ENCODE assay signal across 9 cellular contexts in the genomic region with DNA sequence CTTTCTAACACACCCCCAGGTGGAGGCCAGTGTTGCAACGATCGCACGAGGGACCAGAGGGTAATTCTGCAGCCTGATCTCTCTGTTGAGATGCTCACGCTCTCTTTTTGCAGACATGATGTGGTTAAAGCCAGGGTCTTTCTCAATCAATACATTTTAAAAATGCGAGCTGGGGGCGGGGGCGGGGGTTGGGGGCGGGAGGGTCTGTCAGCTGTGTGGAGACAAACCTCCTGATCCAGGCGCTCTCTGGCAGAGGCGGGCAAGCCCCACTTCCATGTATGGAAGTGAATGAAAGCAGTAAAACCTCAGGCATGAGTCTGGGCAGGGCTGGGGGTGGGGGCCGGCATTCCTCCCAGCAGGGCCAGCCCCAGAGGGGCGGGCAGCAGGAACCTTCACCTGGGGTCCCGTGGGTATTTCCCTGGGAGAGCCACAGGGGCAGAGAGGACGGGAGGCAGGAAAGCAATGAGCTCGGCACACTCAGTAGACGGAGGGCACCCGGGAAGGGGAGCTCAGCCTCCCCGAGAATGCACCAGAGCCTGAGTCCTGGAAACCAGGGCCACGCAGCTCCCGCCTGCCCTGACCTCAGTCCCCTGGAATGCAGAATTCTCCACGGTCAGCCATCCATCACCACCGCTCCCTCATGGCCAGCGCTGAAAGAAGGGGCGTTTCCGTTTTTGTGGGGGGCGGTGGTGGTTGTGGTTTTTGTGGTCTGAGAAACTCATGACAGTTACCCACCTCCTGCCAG. TPM values are rescaled to one million over a fixed set of nuclear protein-coding genes. Genes with fewer than 3 reads are reported as not detected.
A peak's percentile ranks its signal among the peaks of the same experiment; 100 is the strongest.
DNase-seq lines count a peak whose midpoint lies in the region; ATAC-seq and TF ChIP-seq lines count a peak whose summit lies in the region.
"Had no signal": no experiment of that assay in that cellular context is flagged by ENCODE, and none has a peak within 500 bp of the region (broad histone marks: within the 10 kb centered on the region; RNA-seq: fewer than 3 reads in every experiment).

No MANE protein-coding gene starts in this region.

- H3K27me3 ChIP-seq in body of pancreas (no peaks in the 10 kb centered on the region), aorta (ENCODE audit: control insufficient read depth in 1 of 2, insufficient read depth in 2 of 2, low read length in 1 of 2) (no peaks in the 10 kb centered on the region)

- H3K27ac ChIP-seq in body of pancreas (peak overlapping the region; percentile 25 to 75 (median 48)), aorta (ENCODE audit: low read depth in 1 of 2, low read length in 2 of 2) (peak overlapping the region in 1 of 2 donors; percentile 74)
- H3K27ac ChIP-seq: neutrophil had no signal

- H3K4me1 ChIP-seq in body of pancreas (no peaks in the 10 kb centered on the region), aorta (ENCODE audit: control insufficient read depth in 1 of 2, insufficient read depth in 2 of 2, low read length in 2 of 2) (no peaks in the 10 kb centered on the region)

- DNase-seq in natural killer cell treated with Interleukin-12 subunit alpha and Interleukin-12 subunit beta and Interleukin-15 and Interleukin-18, amount 100 ng/mL, for 72 hours (ENCODE audit: low spot score) = peak; percentile 28
- DNase-seq in natural killer cell = no peak
- peak; percentile 41 to 68 (median 52) for DNase-seq in body of pancreas
- peak; percentile 99 for DNase-seq in islet precursor cell
- peak; percentile 72 to 85 for DNase-seq in aorta
- no peak for DNase-seq in AML-193 (lab: John Stamatoyannopoulos, UW)

- WGBS in body of pancreas, 2 donors = 52 to 71% methylated on average over 14 to 24 of the region's 26 CpGs
- WGBS in aorta, 2 donors = 1 to 2% methylated on average over 26 of the region's 26 CpGs

- no peak for TF ChIP-seq CTCF in natural killer cell (IDR thresholded peaks at IDR 0.05)
- TF ChIP-seq CTCF in body of pancreas (IDR thresholded peaks at IDR 0.05) = peak in 1 of 7 experiments; percentile 6

- no peaks in the 10 kb centered on the region for H3K36me3 Mint-ChIP-seq in natural killer cell treated with Interleukin-12 subunit alpha and Interleukin-12 subunit beta and Interleukin-15 and Interleukin-18, amount 100 ng/mL, for 72 hours
- H3K36me3 Mint-ChIP-seq in natural killer cell = no peaks in the 10 kb centered on the region
- H3K36me3 Mint-ChIP-seq in activated T-helper 17 cell treated with anti-CD3 and anti-CD28 coated beads, Interleukin-2, amount 50 U/mL, for 72 hours (ENCODE audit: low read depth) = no peaks in the 10 kb centered on the region

- H3K4me3 ChIP-seq in body of pancreas = no peak overlapping the region
- H3K4me3 ChIP-seq in aorta (ENCODE audit: low read length in 2 of 2) = no peak overlapping the region

- no peaks in the 10 kb centered on the region for H3K36me3 ChIP-seq in body of pancreas (replicated peaks in 1 of 2; ENCODE audit: insufficient read depth in 1 of 2, low read depth in 2 of 2)
- no peaks in the 10 kb centered on the region for H3K36me3 ChIP-seq in aorta (ENCODE audit: control insufficient read depth in 1 of 2, insufficient read depth in 2 of 2, low read length in 1 of 2)
- H3K36me3 ChIP-seq: neutrophil had no signal

- H3K9me3 Mint-ChIP-seq in natural killer cell treated with Interleukin-12 subunit alpha and Interleukin-12 subunit beta and Interleukin-15 and Interleukin-18, amount 100 ng/mL, for 72 hours = no peaks in the 10 kb centered on the region
- no peaks in the 10 kb centered on the region for H3K9me3 Mint-ChIP-seq in natural killer cell
- H3K9me3 Mint-ChIP-seq in activated T-helper 17 cell treated with anti-CD3 and anti-CD28 coated beads, Interleukin-2, amount 50 U/mL, for 72 hours = no peaks in the 10 kb centered on the region

- intact Hi-C loops in natural killer cell (cut with micrococcal nuclease) (no loop called here), body of pancreas (cut with DNase I) (no loop called here), aorta (cut with DNase I) (loop anchor here in 1 of 2 donors (10.0 kb wide), 1 partner anchor 47 kb away; no protein-coding TSS in a partner anchor)

- H3K9me3 ChIP-seq in body of pancreas (no peaks in the 10 kb centered on the region), aorta (ENCODE audit: control insufficient read depth, low read length) (no peaks in the 10 kb centered on the region)
- H3K9me3 ChIP-seq: neutrophil had no signal

- no peak overlapping the region for H3K4me3 Mint-ChIP-seq in natural killer cell treated with Interleukin-12 subunit alpha and Interleukin-12 subunit beta and Interleukin-15 and Interleukin-18, amount 100 ng/mL, for 72 hours
- no peak overlapping the region for H3K4me3 Mint-ChIP-seq in natural killer cell
- H3K4me3 Mint-ChIP-seq in activated T-helper 17 cell treated with anti-CD3 and anti-CD28 coated beads, Interleukin-2, amount 50 U/mL, for 72 hours = no peak overlapping the region

- peaks cover 7 to 12% of the 10 kb centered on the region in 2 donors for H3K27me3 Mint-ChIP-seq in natural killer cell treated with Interleukin-12 subunit alpha and Interleukin-12 subunit beta and Interleukin-15 and Interleukin-18, amount 100 ng/mL, for 72 hours
- peaks cover 10 to 14% of the 10 kb centered on the region in 2 donors for H3K27me3 Mint-ChIP-seq in natural killer cell (ENCODE audit: low read depth in 2 of 2)
- peaks cover 9% of the 10 kb centered on the region for H3K27me3 Mint-ChIP-seq in activated T-helper 17 cell treated with anti-CD3 and anti-CD28 coated beads, Interleukin-2, amount 50 U/mL, for 72 hours

- no peak for ATAC-seq in natural killer cell treated with Interleukin-12 subunit alpha and Interleukin-12 subunit beta and Interleukin-15 and Interleukin-18, amount 100 ng/mL, for 72 hours
- ATAC-seq in natural killer cell = no peak
- peak; percentile 90 for ATAC-seq in body of pancreas
- ATAC-seq in aorta (ENCODE audit: low FRiP score) = peak; percentile 82
- ATAC-seq in activated T-helper 17 cell treated with anti-CD3 and anti-CD28 coated beads, Interleukin-2, amount 50 U/mL, for 72 hours (replicated peaks) = no peak
- ATAC-seq in HG02938 (IDR thresholded peaks at IDR 0.05; ENCODE audit: unreplicated experiment) = no peak

- no peak overlapping the region for H3K27ac Mint-ChIP-seq in natural killer cell treated with Interleukin-12 subunit alpha and Interleukin-12 subunit beta and Interleukin-15 and Interleukin-18, amount 100 ng/mL, for 72 hours
- no peak overlapping the region for H3K27ac Mint-ChIP-seq in natural killer cell
- H3K27ac Mint-ChIP-seq in activated T-helper 17 cell treated with anti-CD3 and anti-CD28 coated beads, Interleukin-2, amount 50 U/mL, for 72 hours = no peak overlapping the region

- H3K4me1 Mint-ChIP-seq in natural killer cell treated with Interleukin-12 subunit alpha and Interleukin-12 subunit beta and Interleukin-15 and Interleukin-18, amount 100 ng/mL, for 72 hours (ENCODE audit: low read depth in 2 of 2) = no peaks in the 10 kb centered on the region
- H3K4me1 Mint-ChIP-seq in natural killer cell = no peaks in the 10 kb centered on the region
- no peaks in the 10 kb centered on the region for H3K4me1 Mint-ChIP-seq in activated T-helper 17 cell treated with anti-CD3 and anti-CD28 coated beads, Interleukin-2, amount 50 U/mL, for 72 hours

- TF ChIP-seq POLR2A in body of pancreas (IDR thresholded peaks at IDR 0.05) = peak in 2 of 3 donors; percentile 33 to 72

RNA-seq across cellular contexts. Expression of a gene that starts 28.0 kb away (rescaled TPM):
- total RNA-seq in natural killer cell treated with Interleukin-12 subunit alpha and Interleukin-12 subunit beta and Interleukin-15 and Interleukin-18, amount 100 ng/mL, for 72 hours = under 1 TPM; 0.61 to 0.69 TPM
- total RNA-seq in natural killer cell = under 1 TPM in 2 of 3 donors, not detected in 1; 0.14 to 0.55 TPM
- 10 to 100 TPM; 24.4 TPM for total RNA-seq in body of pancreas
- total RNA-seq in aorta = 10 to 100 TPM; 23.4 to 41.0 TPM
- 10 to 100 TPM; 13.0 to 20.4 TPM for polyA plus RNA-seq in aorta
- total RNA-seq in activated T-helper 17 cell treated with anti-CD3 and anti-CD28 coated beads, Interleukin-2, amount 50 U/mL, for 72 hours = under 1 TPM; 0.37 to 0.95 TPM

RNA-seq across cellular contexts. Expression of a gene that starts 45.4 kb away (rescaled TPM):
- 10 to 100 TPM; 12.7 to 19.8 TPM for total RNA-seq in natural killer cell treated with Interleukin-12 subunit alpha and Interleukin-12 subunit beta and Interleukin-15 and Interleukin-18, amount 100 ng/mL, for 72 hours
- total RNA-seq in natural killer cell (10 to 100 TPM in 1 of 3 donors, 1 to 10 TPM in 2; 7.8 to 11.3 (median 8.9) TPM), body of pancreas (1 to 10 TPM; 4.3 to 9.3 TPM), aorta (1 to 10 TPM; 7.7 to 9.1 TPM)
- 1 to 10 TPM; 8.4 to 9.1 TPM for polyA plus RNA-seq in aorta
- total RNA-seq in activated T-helper 17 cell treated with anti-CD3 and anti-CD28 coated beads, Interleukin-2, amount 50 U/mL, for 72 hours = 10 to 100 TPM in 1 of 2 donors, 1 to 10 TPM in 1; 6.6 to 12.9 TPM

Comparison
In these comparisons a context has a peak if more than half of its experiments do, and no peak if none do; other contexts are left out.
1. DNase-seq: peak in natural killer cell treated with Interleukin-12 subunit alpha and Interleukin-12 subunit beta and Interleukin-15 and Interleukin-18, amount 100 ng/mL, for 72 hours (single experiment), body of pancreas (4 of 4), islet precursor cell (single experiment) and aorta (2 of 2); none in natural killer cell (single experiment) and AML-193 (0 of 2).
2. ATAC-seq: peak in body of pancreas (single experiment) and aorta (single experiment); none in natural killer cell treated with Interleukin-12 subunit alpha and Interleukin-12 subunit beta and Interleukin-15 and Interleukin-18, amount 100 ng/mL, for 72 hours (0 of 2), natural killer cell (0 of 3), activated T-helper 17 cell treated with anti-CD3 and anti-CD28 coated beads, Interleukin-2, amount 50 U/mL, for 72 hours (single experiment) and HG02938 (single experiment).
3. RNA of a gene that starts 28.0 kb away (total RNA-seq): 23.4 to 41.0 TPM in aorta and 24.4 TPM in body of pancreas; 0.37 to 0.95 TPM in activated T-helper 17 cell treated with anti-CD3 and anti-CD28 coated beads, Interleukin-2, amount 50 U/mL, for 72 hours, 0.61 to 0.69 TPM in natural killer cell treated with Interleukin-12 subunit alpha and Interleukin-12 subunit beta and Interleukin-15 and Interleukin-18, amount 100 ng/mL, for 72 hours and 0.14 to 0.55 TPM in natural killer cell; every median in the first group is over 10 times any median in the second.